Comparison of ENCODE assay signal across 1 cellular context in the genomic region with DNA sequence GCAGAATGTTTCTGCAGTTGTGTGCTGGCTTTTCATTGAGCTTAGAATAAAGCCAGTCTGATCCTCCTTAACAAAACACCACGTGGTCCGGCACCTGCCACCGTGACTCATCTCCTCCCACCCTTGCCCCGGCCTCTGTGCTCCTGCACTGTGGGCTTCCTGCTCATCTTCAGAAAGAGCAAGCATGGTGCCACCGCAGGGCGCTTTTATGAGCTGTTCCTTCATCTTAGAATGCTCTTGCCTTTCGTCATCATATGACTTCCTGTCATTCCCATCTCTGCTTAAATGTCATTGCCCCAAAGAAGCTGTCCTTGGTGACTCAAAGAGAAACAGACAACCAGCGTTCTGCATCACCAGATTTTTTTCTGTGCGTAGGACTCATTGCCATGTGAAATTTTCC.
TF ChIP-seq lines count a peak whose summit lies in the region.

No MANE protein-coding gene starts in this region.

TF ChIP-seq in H1, 55 proteins besides CTCF, POLR2A, EP300 and RAD21:
- TF ChIP-seq, protein P1, sequence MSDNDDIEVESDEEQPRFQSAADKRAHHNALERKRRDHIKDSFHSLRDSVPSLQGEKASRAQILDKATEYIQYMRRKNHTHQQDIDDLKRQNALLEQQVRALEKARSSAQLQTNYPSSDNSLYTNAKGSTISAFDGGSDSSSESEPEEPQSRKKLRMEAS (IDR thresholded peaks at IDR 0.05) = 0 out of 2 replicates have a peak, but pooled peaks have one; percentile 36
- no peak for TF ChIP-seq CBX5 (IDR thresholded peaks at IDR 0.05; ENCODE audit: low read depth, low read length)
